Comparison of ENCODE assay signal across 18 cellular contexts in genomic region chr12:116384175-116384574, GRCh38.
DNase-seq lines count a peak whose midpoint lies in the region; ATAC-seq, FAIRE-seq and TF ChIP-seq lines count a peak whose summit lies in the region.
"Had no signal": no experiment of that assay in that cellular context is flagged by ENCODE, and none has a peak within 500 bp of the region (broad histone marks: within the 10 kb centered on the region; RNA-seq: fewer than 3 reads in every experiment).

No MANE protein-coding gene starts in this region.

- peak overlapping the region; percentile 60; the same call in 1 of the 2 replicates for H2AFZ ChIP-seq in K562 (ENCODE audit: low read depth, low read length)

- no peak for TF ChIP-seq POLR2A in K562 (conservative IDR thresholded peaks at IDR 0.05)

- H3K4me3 Mint-ChIP-seq in Caco-2 (ENCODE audit: unreplicated experiment) (no peak overlapping the region), osteocyte (ENCODE audit: unreplicated experiment) (no peak overlapping the region)
- H3K4me3 Mint-ChIP-seq: CD4-positive, alpha-beta memory T cell had no signal

- H3K36me3 ChIP-seq in Caco-2 (ENCODE audit: control insufficient read depth, insufficient read depth, low read length) (no peaks in the 10 kb centered on the region), HUES6 (ENCODE audit: control insufficient read depth, insufficient read depth, low read length) (no peaks in the 10 kb centered on the region), K562 (ENCODE audit: control insufficient read depth, insufficient read depth, low read length) (no peaks in the 10 kb centered on the region)
- H3K36me3 ChIP-seq: BLaER1 treated with 17β-estradiol and CSF1 and Interleukin-3, amounts not matched to agents 10 nM and 100 nM had no signal

- H3K9ac ChIP-seq in HUES6 (ENCODE audit: low read length) (peak overlapping the region; percentile 5), K562 (ENCODE audit: insufficient read depth in 1 of 2, low read depth in 2 of 2, low read length in 2 of 2) (peak overlapping the region in 1 of 2 experiments; percentile 2; a peak in 1 of 4 replicates)
- H3K9ac ChIP-seq: BLaER1 treated with 17β-estradiol and CSF1 and Interleukin-3, amounts not matched to agents 10 nM and 100 nM; KMS-11 had no signal

- 82% methylated on average over 5 of the region's 5 CpGs for WGBS in K562 (ENCODE audit: insufficient coverage, low coverage, missing lambda C conversion rate)

- H3K4me1 Mint-ChIP-seq in Caco-2 (ENCODE audit: low read depth, unreplicated experiment) (peaks cover 30% of the 10 kb centered on the region), osteocyte (ENCODE audit: unreplicated experiment) (peaks cover 69% of the 10 kb centered on the region)

- H4K20me1 ChIP-seq in K562 (replicated peaks; ENCODE audit: control insufficient read depth, insufficient read depth, low read length): no peaks in the 10 kb centered on the region
- H4K20me1 ChIP-seq: BLaER1 treated with 17β-estradiol and CSF1 and Interleukin-3, amounts not matched to agents 10 nM and 100 nM had no signal

- TF ChIP-seq CTCF in Caco-2 (IDR thresholded peaks at IDR 0.05; ENCODE audit: insufficient read depth in 1 of 2, low read depth in 1 of 2, low read length in 1 of 2, severe bottlenecking in 1 of 2, unreplicated experiment in 1 of 2) (no peak), K562 (IDR thresholded peaks at IDR 0.05 in 2 of 3, conservative IDR thresholded peaks at IDR 0.05 in 1 of 3; ENCODE audit: insufficient read depth in 2 of 3, low read depth in 1 of 3, low read length in 3 of 3) (no peak), osteocyte (IDR thresholded peaks at IDR 0.05) (no peak)

- TF ChIP-seq RAD21 in K562 (CRISPR knock-in tag; conservative IDR thresholded peaks at IDR 0.05 in 1 of 2, IDR thresholded peaks at IDR 0.05 in 1 of 2): no peak

- peaks cover 56% of the 10 kb centered on the region for H3K4me1 ChIP-seq in Caco-2
- peaks cover 44% of the 10 kb centered on the region for H3K4me1 ChIP-seq in HUES6 (ENCODE audit: control insufficient read depth, insufficient read depth, low read length)
- H3K4me1 ChIP-seq in K562 (replicated peaks in 1 of 2; ENCODE audit: control insufficient read depth in 2 of 2, insufficient read depth in 2 of 2, low read length in 2 of 2): peaks cover 47 to 51% of the 10 kb centered on the region in 2 experiments

- H3K27me3 Mint-ChIP-seq in Caco-2 (ENCODE audit: insufficient read depth, unreplicated experiment) (no peaks in the 10 kb centered on the region), osteocyte (ENCODE audit: unreplicated experiment) (no peaks in the 10 kb centered on the region)

- CTCF ChIA-PET in Caco-2 (lab: Charles Lee) (no interaction called here), K562 (lab: Yijun Ruan, JAX; ENCODE audit: low intra/inter-chr PET ratio) (no interaction called here)

- H3K9me3 Mint-ChIP-seq in Caco-2 (ENCODE audit: unreplicated experiment) (no peaks in the 10 kb centered on the region), osteocyte (ENCODE audit: unreplicated experiment) (no peaks in the 10 kb centered on the region)
- H3K9me3 Mint-ChIP-seq: CD4-positive, alpha-beta memory T cell had no signal

- H3K27me3 ChIP-seq in Caco-2 (replicated peaks; ENCODE audit: control insufficient read depth, insufficient read depth, low read length) (no peaks in the 10 kb centered on the region), HUES6 (ENCODE audit: control insufficient read depth, insufficient read depth, low read length) (no peaks in the 10 kb centered on the region), K562 (ENCODE audit: control insufficient read depth in 2 of 2, insufficient read depth in 2 of 2, low read length in 2 of 2) (no peaks in the 10 kb centered on the region)
- H3K27me3 ChIP-seq: BLaER1 treated with 17β-estradiol and CSF1 and Interleukin-3, amounts not matched to agents 10 nM and 100 nM had no signal

- no peaks in the 10 kb centered on the region for H3K36me3 Mint-ChIP-seq in Caco-2 (ENCODE audit: insufficient read depth, unreplicated experiment)
- no peaks in the 10 kb centered on the region for H3K36me3 Mint-ChIP-seq in osteocyte (ENCODE audit: unreplicated experiment)
- H3K36me3 Mint-ChIP-seq: CD4-positive, alpha-beta memory T cell had no signal

- no peak for TF ChIP-seq EP300 in K562 (IDR thresholded peaks at IDR 0.05; ENCODE audit: low read length)

- in situ Hi-C loops in K562 (cut with MboI): no loop called here

- H3K4me3 ChIP-seq in Caco-2 (ENCODE audit: low read depth, low read length): no peak overlapping the region
- no peak overlapping the region for H3K4me3 ChIP-seq in HUES6 (ENCODE audit: low read depth, low read length)
- H3K4me3 ChIP-seq in K562: no peak overlapping the region
- H3K4me3 ChIP-seq: BLaER1 treated with 17β-estradiol and CSF1 and Interleukin-3, amounts not matched to agents 10 nM and 100 nM; SK-N-MC had no signal

- POLR2A ChIA-PET in Caco-2 (lab: Charles Lee) (interaction anchor here (0.6 kb wide), 1 partner anchor 257 kb away, joined by 5 read pairs; no protein-coding TSS in a partner anchor), K562 (lab: Yijun Ruan, JAX) (interaction anchor here (0.7 to 3.0 kb wide), 3 partner anchors 8 to 215 kb away, joined by 3 to 7 read pairs (median 3); no protein-coding TSS in a partner anchor)

- no peak overlapping the region for H3K27ac ChIP-seq in HUES6 (ENCODE audit: low read depth, low read length)
- peak overlapping the region; percentile 85 for H3K27ac ChIP-seq in K562 (ENCODE audit: extremely low read depth, low read depth, low read length)
- H3K27ac ChIP-seq: KMS-11, SK-N-MC had no signal

- no peaks in the 10 kb centered on the region for H3K9me3 ChIP-seq in Caco-2
- H3K9me3 ChIP-seq in HUES6 (ENCODE audit: control insufficient read depth, insufficient read depth, low read depth, low read length): no peaks in the 10 kb centered on the region
- 0 out of 2 replicates have a peak, but pooled peaks cover 8% of the 10 kb centered on the region for H3K9me3 ChIP-seq in K562 (replicated peaks; ENCODE audit: control insufficient read depth, insufficient read depth, low read depth, low read length)
- H3K9me3 ChIP-seq: BLaER1 treated with 17β-estradiol and CSF1 and Interleukin-3, amounts not matched to agents 10 nM and 100 nM had no signal

- H3K4me2 ChIP-seq in K562 (ENCODE audit: insufficient read depth, low read length): peak overlapping the region; percentile 16; the same call in 1 of the 2 replicates
- H3K4me2 ChIP-seq: KMS-11 had no signal

- H3K27ac Mint-ChIP-seq in Caco-2 (ENCODE audit: unreplicated experiment) (peak overlapping the region; percentile 46), osteocyte (ENCODE audit: unreplicated experiment) (peak overlapping the region; percentile 98)
- H3K27ac Mint-ChIP-seq: CD4-positive, alpha-beta memory T cell had no signal

- intact Hi-C loops in Caco-2 (cut with micrococcal nuclease; ENCODE audit: unreplicated experiment) (loop anchor here (2.0 to 5.0 kb wide), 3 partner anchors 23 to 107 kb away; partner anchors contain the start of gene MED13L), K562 (cut with micrococcal nuclease) (loop anchor here (2.0 kb wide), 1 partner anchor 25 kb away; no protein-coding TSS in a partner anchor)

- DNase-seq in Caco-2: no peak
- no peak for DNase-seq in K562 (ENCODE audit: extremely low read depth in 1 of 4, low spot score in 3 of 4)
- DNase-seq in osteocyte (ENCODE audit: extremely low spot score, unreplicated experiment): no peak
- DNase-seq in NCI-H2081 (lab: John Stamatoyannopoulos, UW): no peak
- DNase-seq in HK-2 (ENCODE audit: unreplicated experiment): no peak
- no peak for DNase-seq in NCI-H446 (lab: John Stamatoyannopoulos, UW)
- DNase-seq: CD4-positive, alpha-beta memory T cell; GOT3; NCI-H1092 treated with DMSO at 0.1 percent for 48 hours; NCI-H1436 treated with DMSO at 0.1 percent for 48 hours; NCI-H1930; T-helper 1 cell had no signal

- H3K9me1 ChIP-seq in K562 (ENCODE audit: control insufficient read depth, insufficient read depth, low read length): no peaks in the 10 kb centered on the region

- H3K79me2 ChIP-seq in K562 (ENCODE audit: control insufficient read depth, insufficient read depth, low read length): no peaks in the 10 kb centered on the region

- no peak for ATAC-seq in K562

- no TSS peak for BruUV-seq in Caco-2 (replicated peaks; lab: Mats Ljungman, UMichigan)
- BruUV-seq in K562 (replicated peaks; lab: Mats Ljungman, UMichigan): no TSS peak

- no peak for FAIRE-seq in K562 (lab: Jason Lieb, UNC)
- FAIRE-seq: G401.6, GM12892 had no signal

TF ChIP-seq in K562, 482 proteins besides CTCF, POLR2A, EP300 and RAD21 (continues in another document):
- TF ChIP-seq IRF2 (CRISPR knock-in tag; IDR thresholded peaks at IDR 0.05): no peak
- no peak for TF ChIP-seq HIVEP1 (CRISPR knock-in tag; IDR thresholded peaks at IDR 0.05)
- TF ChIP-seq MTA3 (IDR thresholded peaks at IDR 0.05; ENCODE audit: borderline replicate concordance): no peak
- TF ChIP-seq SPI1 (IDR thresholded peaks at IDR 0.05; ENCODE audit: borderline replicate concordance, low read depth, low read length): no peak
- TF ChIP-seq BRD9 (IDR thresholded peaks at IDR 0.05; ENCODE audit: low read depth, partially characterized antibody): no peak
- peak; percentile 99 for TF ChIP-seq BCOR (IDR thresholded peaks at IDR 0.05)
- TF ChIP-seq CBX3 (IDR thresholded peaks at IDR 0.05; ENCODE audit: borderline replicate concordance in 1 of 2, low read length in 2 of 2): peak in 1 of 2 experiments; percentile 72; a peak in 2 of 3 replicates
- TF ChIP-seq JUND (IDR thresholded peaks at IDR 0.05; ENCODE audit: borderline replicate concordance, low read depth, low read length): no peak
- TF ChIP-seq JUND (tag; IDR thresholded peaks at IDR 0.05; ENCODE audit: borderline replicate concordance, low read depth, low read length): no peak
- TF ChIP-seq EHMT2 (IDR thresholded peaks at IDR 0.05): no peak
- no peak for TF ChIP-seq ETV6 (IDR thresholded peaks at IDR 0.05; ENCODE audit: borderline replicate concordance in 1 of 2, low read depth in 2 of 2, low read length in 1 of 2)
- peak; percentile 67; the same call in 1 of the 2 replicates for TF ChIP-seq ETV6 (CRISPR knock-in tag; IDR thresholded peaks at IDR 0.05; ENCODE audit: borderline replicate concordance)
- TF ChIP-seq CBX1 (IDR thresholded peaks at IDR 0.05; ENCODE audit: low read depth): peak; percentile 89
- 0 out of 4 replicates have a peak, but pooled peaks of 1 of the 2 experiments have one; percentile 37 for TF ChIP-seq HDAC1 (IDR thresholded peaks at IDR 0.05)
- peak; percentile 71 for TF ChIP-seq PHF20 (IDR thresholded peaks at IDR 0.05; ENCODE audit: partially characterized antibody)
- TF ChIP-seq KDM1A (IDR thresholded peaks at IDR 0.05): peak; percentile 91 to 95
- TF ChIP-seq ADNP (tag; IDR thresholded peaks at IDR 0.05): peak; percentile 95
- no peak for TF ChIP-seq CBFA2T3 (IDR thresholded peaks at IDR 0.05)
- TF ChIP-seq HDAC2 (IDR thresholded peaks at IDR 0.05): peak; percentile 95
- TF ChIP-seq KAT2B (IDR thresholded peaks at IDR 0.05; ENCODE audit: low read depth, low read length): no peak
- peak; percentile 94 for TF ChIP-seq SMARCA5 (IDR thresholded peaks at IDR 0.05)
- peak; percentile 56 for TF ChIP-seq CHD4 (IDR thresholded peaks at IDR 0.05; ENCODE audit: insufficient read depth, insufficient replicate concordance, low read depth, low read length, poor library complexity, severe bottlenecking)
